In genomic region chr4:69467797-69468196, GRCh38 we compare ENCODE assay signal across 23 cellular contexts. TPM values are rescaled to one million over a fixed set of nuclear protein-coding genes. Genes with fewer than 3 reads are reported as not detected.
"Had no signal": no experiment of that assay in that cellular context is flagged by ENCODE, and none has a peak within 500 bp of the region (broad histone marks: within the 10 kb centered on the region; RNA-seq: fewer than 3 reads in every experiment).

No MANE protein-coding gene starts in this region.

- DNase-seq: effector memory CD8-positive, alpha-beta T cell; esophagus squamous epithelium; foreskin fibroblast; head of caudate nucleus; left colon; left ventricle myocardium superior; mesenchymal stem cell; naive B cell; occipital lobe; pancreas; right cardiac atrium; small intestine; stimulated activated CD4-positive, alpha-beta T cell treated with anti-CD3 and anti-CD28 coated beads, Interleukin-4, amount 100 ng/mL, for 24 hours; testis; upper lobe of right lung had no signal

- H3K4me1 Mint-ChIP-seq: naive B cell; nephron; stimulated activated memory B cell treated with anti-CD40 and anti-IgM and Interleukin-4, amounts not matched to agents 10 μg/mL and 1 μg/mL and 100 μg/mL, for 72 hours had no signal

- H3K4me3 Mint-ChIP-seq: dendritic cell treated with granulocyte-macrophage colony-stimulating factor and Interleukin-4, amounts not matched to agents 40 ng/mL and 50 ng/mL, for 4 days; effector memory CD8-positive, alpha-beta T cell; naive B cell; nephron; stimulated activated memory B cell treated with anti-CD40 and anti-IgM and Interleukin-4, amounts not matched to agents 10 μg/mL and 1 μg/mL and 100 μg/mL, for 72 hours; stimulated activated naive CD8-positive, alpha-beta T cell treated with anti-CD3 and anti-CD28 coated beads, Interleukin-15, Interleukin-2, amounts not matched to agents 100 ng/mL and 50 ng/mL, for 24 hours had no signal

- H3K27me3 Mint-ChIP-seq: dendritic cell treated with granulocyte-macrophage colony-stimulating factor and Interleukin-4, amounts not matched to agents 40 ng/mL and 50 ng/mL, for 4 days; effector memory CD8-positive, alpha-beta T cell; naive B cell; progenitor cell of endocrine pancreas; stimulated activated memory B cell treated with anti-CD40 and anti-IgM and Interleukin-4, amounts not matched to agents 10 μg/mL and 1 μg/mL and 100 μg/mL, for 72 hours; stimulated activated naive CD8-positive, alpha-beta T cell treated with anti-CD3 and anti-CD28 coated beads, Interleukin-15, Interleukin-2, amounts not matched to agents 100 ng/mL and 50 ng/mL, for 24 hours had no signal

- H3K36me3 Mint-ChIP-seq: naive B cell; stimulated activated memory B cell treated with anti-CD40 and anti-IgM and Interleukin-4, amounts not matched to agents 10 μg/mL and 1 μg/mL and 100 μg/mL, for 72 hours had no signal

- ATAC-seq: effector memory CD8-positive, alpha-beta T cell; gastroesophageal sphincter; left colon; left ventricle myocardium superior; pancreas; right cardiac atrium; stimulated activated memory B cell treated with anti-CD40 and anti-IgM and Interleukin-4, amounts not matched to agents 10 μg/mL and 1 μg/mL and 100 μg/mL, for 72 hours; upper lobe of right lung had no signal

- H3K9me3 Mint-ChIP-seq: dendritic cell treated with granulocyte-macrophage colony-stimulating factor and Interleukin-4, amounts not matched to agents 40 ng/mL and 50 ng/mL, for 4 days; nephron; stimulated activated memory B cell treated with anti-CD40 and anti-IgM and Interleukin-4, amounts not matched to agents 10 μg/mL and 1 μg/mL and 100 μg/mL, for 72 hours had no signal

- H3K27ac Mint-ChIP-seq: dendritic cell treated with granulocyte-macrophage colony-stimulating factor and Interleukin-4, amounts not matched to agents 40 ng/mL and 50 ng/mL, for 4 days; effector memory CD8-positive, alpha-beta T cell; nephron; progenitor cell of endocrine pancreas; stimulated activated memory B cell treated with anti-CD40 and anti-IgM and Interleukin-4, amounts not matched to agents 10 μg/mL and 1 μg/mL and 100 μg/mL, for 72 hours; stimulated activated naive CD8-positive, alpha-beta T cell treated with anti-CD3 and anti-CD28 coated beads, Interleukin-15, Interleukin-2, amounts not matched to agents 100 ng/mL and 50 ng/mL, for 24 hours had no signal

RNA-seq across cellular contexts. Expression of gene UGT2B4, which starts 27.9 kb away (rescaled TPM):
- total RNA-seq: esophagus squamous epithelium, gastroesophageal sphincter, left colon, left ventricle myocardium superior, occipital lobe, testis, tibial nerve, upper lobe of right lung, vagina had no signal
